In the genomic region with DNA sequence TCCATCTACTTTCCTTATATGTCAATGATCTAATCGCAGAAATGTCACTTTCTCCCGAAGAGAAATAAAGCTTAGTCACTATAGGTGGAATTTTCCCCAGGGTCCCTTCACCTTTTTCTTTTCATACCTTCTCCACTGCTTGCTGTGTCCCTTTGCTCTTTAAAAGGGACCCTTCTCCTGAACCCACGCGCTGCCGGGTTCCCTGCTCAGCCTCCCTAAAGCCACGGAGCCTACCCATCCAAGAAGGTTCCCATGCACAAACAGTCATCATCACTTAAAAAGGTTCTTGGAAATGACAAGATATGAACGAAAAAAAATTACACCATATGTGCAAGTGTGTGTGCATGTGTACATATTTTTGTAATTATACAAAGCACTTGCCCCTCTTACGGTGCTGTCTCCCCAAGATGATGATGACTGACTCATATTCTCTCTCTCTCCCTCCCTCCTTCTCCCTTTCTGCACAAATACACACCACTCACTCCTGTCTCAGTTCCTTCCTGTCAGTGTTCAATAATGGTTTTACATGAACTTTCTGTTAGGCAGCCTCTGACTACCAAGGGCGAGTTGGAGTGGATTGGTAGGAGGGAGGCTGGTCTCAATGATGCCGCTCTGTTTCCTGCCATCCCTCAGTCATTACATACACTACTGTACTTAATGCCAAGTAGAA, we compare ENCODE assay signal across 31 cellular contexts. TPM values are rescaled to one million over a fixed set of nuclear protein-coding genes. Genes with fewer than 3 reads are reported as not detected.
DNase-seq lines count a peak whose midpoint lies in the region; TF ChIP-seq lines count a peak whose summit lies in the region.
"Had no signal": no experiment of that assay in that cellular context is flagged by ENCODE, and none has a peak within 500 bp of the region (broad histone marks: within the 10 kb centered on the region; RNA-seq: fewer than 3 reads in every experiment).

No MANE protein-coding gene starts in this region.

- H3K27ac Mint-ChIP-seq in immature natural killer cell (no peak overlapping the region), Calu3 (ENCODE audit: unreplicated experiment) (no peak overlapping the region)
- H3K27ac Mint-ChIP-seq: activated CD4-positive, alpha-beta memory T cell treated with anti-CD3 and anti-CD28 coated beads, Interleukin-2, amount 10 ng/mL, durations not matched to agents 7 days and 5 days; activated naive CD4-positive, alpha-beta T cell treated with anti-CD3 and anti-CD28 coated beads, Interleukin-2, amount 10 ng/mL, durations not matched to agents 7 days and 5 days had no signal

- H3K27ac ChIP-seq in angular gyrus (ENCODE audit: low read depth, low read length): peak overlapping the region; percentile 54
- H3K27ac ChIP-seq: A549, cardiac muscle cell, esophagus muscularis mucosa, gastrocnemius medialis, left lung, stomach had no signal

- BruUV-seq in Calu3 (replicated peaks; lab: Mats Ljungman, UMichigan): no TSS peak

- H3K4me3 Mint-ChIP-seq in immature natural killer cell: peak overlapping the region in 3 of 5 donors; percentile 11 to 27 (median 22)
- H3K4me3 Mint-ChIP-seq in Calu3 (ENCODE audit: low read depth, unreplicated experiment): no peak overlapping the region
- H3K4me3 Mint-ChIP-seq: activated CD4-positive, alpha-beta memory T cell treated with anti-CD3 and anti-CD28 coated beads, Interleukin-2, amount 10 ng/mL, durations not matched to agents 7 days and 5 days; activated naive CD4-positive, alpha-beta T cell treated with anti-CD3 and anti-CD28 coated beads, Interleukin-2, amount 10 ng/mL, durations not matched to agents 7 days and 5 days had no signal

- peaks cover 9 to 11% (median 10%) of the 10 kb centered on the region in 3 donors for H3K27me3 Mint-ChIP-seq in immature natural killer cell (ENCODE audit: low read depth in 3 of 3)
- H3K27me3 Mint-ChIP-seq in Calu3 (ENCODE audit: unreplicated experiment): peaks cover 37% of the 10 kb centered on the region

- intact Hi-C loops in Calu3 (cut with micrococcal nuclease; ENCODE audit: unreplicated experiment): no loop called here

- no peak for TF ChIP-seq CTCF in Calu3 (IDR thresholded peaks at IDR 0.05; ENCODE audit: unreplicated experiment)

- CTCF ChIA-PET in Calu3 (lab: Charles Lee): no interaction called here

- H3K36me3 Mint-ChIP-seq in immature natural killer cell (no peaks in the 10 kb centered on the region), Calu3 (ENCODE audit: insufficient read depth, unreplicated experiment) (no peaks in the 10 kb centered on the region)
- H3K36me3 Mint-ChIP-seq: activated naive CD4-positive, alpha-beta T cell treated with anti-CD3 and anti-CD28 coated beads, Interleukin-2, amount 10 ng/mL, durations not matched to agents 7 days and 5 days had no signal

- no peaks in the 10 kb centered on the region for H3K4me1 Mint-ChIP-seq in immature natural killer cell
- H3K4me1 Mint-ChIP-seq in Calu3 (ENCODE audit: low read depth, unreplicated experiment): no peaks in the 10 kb centered on the region

- H3K9me3 Mint-ChIP-seq in immature natural killer cell: peaks cover 4 to 44% (median 21%) of the 10 kb centered on the region in 6 donors
- peaks cover 4% of the 10 kb centered on the region for H3K9me3 Mint-ChIP-seq in Calu3 (ENCODE audit: low read depth, unreplicated experiment)
- H3K9me3 Mint-ChIP-seq: activated CD4-positive, alpha-beta memory T cell treated with anti-CD3 and anti-CD28 coated beads, Interleukin-2, amount 10 ng/mL, durations not matched to agents 7 days and 5 days; activated naive CD4-positive, alpha-beta T cell treated with anti-CD3 and anti-CD28 coated beads, Interleukin-2, amount 10 ng/mL, durations not matched to agents 7 days and 5 days had no signal

- DNase-seq in NCI-H748 (lab: John Stamatoyannopoulos, UW; ENCODE audit: unreplicated experiment) (peak; percentile 21), NCI-H748 treated with DMSO at 0.1 percent for 48 hours (lab: John Stamatoyannopoulos, UW) (no peak), immature natural killer cell (no peak), superior temporal gyrus (ENCODE audit: extremely low spot score) (peak; percentile 59), DMS53 treated with DMSO at 0.1 percent for 48 hours (lab: John Stamatoyannopoulos, UW; ENCODE audit: unreplicated experiment) (no peak), Calu3 (no peak), 8988T (no peak)
- DNase-seq: activated CD4-positive, alpha-beta memory T cell treated with anti-CD3 and anti-CD28 coated beads, Interleukin-2, amount 10 ng/mL, durations not matched to agents 7 days and 5 days; activated CD4-positive, alpha-beta T cell treated with anti-CD3 and anti-CD28 coated beads for 1 hour; activated CD8-positive, alpha-beta memory T cell treated with anti-CD3 and anti-CD28 coated beads, Interleukin-2, amount 50 U/mL, for 48 hours; activated naive CD4-positive, alpha-beta T cell treated with anti-CD3 and anti-CD28 coated beads, Interleukin-2, amount 10 ng/mL, durations not matched to agents 7 days and 5 days; amniotic stem cell; BE2C; cortex of kidney; DND-41; gastrocnemius medialis; GOT3; Kasumi-1; NCI-H1694 treated with DMSO at 0.1 percent for 48 hours; NCI-H226; NCI-H82; stimulated activated CD4-positive, alpha-beta T cell treated with anti-CD3 and anti-CD28 coated beads, Interleukin-1b, Interleukin-23, amount 100 ng/mL, for 48 hours; stimulated activated CD8-positive, alpha-beta memory T cell treated with anti-CD3 and anti-CD28 coated beads, Interleukin-4, amount 100 ng/mL, for 48 hours; stomach; trophoblast cell had no signal

RNA-seq across cellular contexts. Expression of gene PTPRD, which starts 1.5 kb away (rescaled TPM):
- polyA plus RNA-seq in immature natural killer cell: not detected
- total RNA-seq in Calu3 (2022): 0.37 and 1.8 TPM in 2 replicates
- total RNA-seq: activated CD4-positive, alpha-beta memory T cell treated with anti-CD3 and anti-CD28 coated beads, Interleukin-2, amount 10 ng/mL, durations not matched to agents 7 days and 5 days; T-helper 1 cell treated with Interleukin-12 subunit alpha and Interleukin-12 subunit beta and Interleukin-4 antibody, amounts not matched to agents 30 ng/mL and 1 ng/mL, for 36 hours had no signal

Comparison
In these comparisons a context has a peak if more than half of its experiments do, and no peak if none do; other contexts are left out.
1. DNase-seq: peak in NCI-H748 (single experiment) and superior temporal gyrus (single experiment); none in NCI-H748 treated with DMSO at 0.1 percent for 48 hours (single experiment), immature natural killer cell (0 of 3), DMS53 treated with DMSO at 0.1 percent for 48 hours (single experiment), Calu3 (single experiment) and 8988T (single experiment).